In the genomic region with DNA sequence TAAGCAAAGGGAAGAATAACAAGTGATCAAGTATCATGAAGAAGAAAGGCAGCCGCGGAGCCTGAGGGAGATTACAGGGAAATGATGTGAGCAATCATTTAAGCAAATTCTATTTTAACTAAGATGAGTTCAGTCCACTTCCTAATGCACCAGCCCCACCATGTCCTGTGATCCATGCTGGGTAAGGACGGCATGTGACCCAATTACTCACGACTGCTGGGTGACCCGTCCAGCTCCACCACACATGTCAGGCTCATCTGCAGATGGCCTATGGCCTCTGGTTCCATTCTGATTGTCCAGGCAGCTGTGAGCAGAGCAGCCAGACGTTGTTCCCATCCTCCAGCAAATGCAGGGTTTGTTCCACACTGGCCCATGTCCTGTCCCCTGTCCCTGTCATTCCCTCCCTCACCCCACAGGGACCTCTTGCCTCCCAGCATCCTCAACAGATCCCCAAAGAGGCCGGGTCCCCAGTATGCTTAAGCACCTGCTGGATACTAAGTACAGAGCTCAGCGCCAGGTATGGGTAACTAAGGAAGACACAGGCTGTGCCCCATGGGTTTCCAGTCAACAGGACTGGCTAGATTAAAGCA, we compare ENCODE assay signal across 13 cellular contexts.
DNase-seq lines count a peak whose midpoint lies in the region; ATAC-seq lines count a peak whose summit lies in the region.
"Had no signal": no experiment of that assay in that cellular context is flagged by ENCODE, and none has a peak within 500 bp of the region (broad histone marks: within the 10 kb centered on the region; RNA-seq: fewer than 3 reads in every experiment).

No MANE protein-coding gene starts in this region.

- DNase-seq in cardiac septum (ENCODE audit: low spot score), result peak; percentile 46
- no peak for DNase-seq in left ventricle myocardium superior
- DNase-seq in foreskin melanocyte, result peak; percentile 32
- DNase-seq in posterior vena cava (ENCODE audit: low spot score), result peak; percentile 60
- no peak for DNase-seq in cerebellar cortex (ENCODE audit: low spot score)
- no peak for DNase-seq in iPS-NIHi7 (ENCODE audit: extremely low spot score)
- DNase-seq in NCI-H2171 treated with DMSO at 0.1 percent for 48 hours (lab: John Stamatoyannopoulos, UW), result no peak
- DNase-seq: ACHN; Calu3; CD4-positive, alpha-beta T cell; DMS 273 treated with DMSO at 0.1 percent for 48 hours; GM23248 had no signal

- intact Hi-C loops in cardiac septum (cut with DNase I) (no loop called here), left ventricle myocardium superior (cut with micrococcal nuclease) (no loop called here), posterior vena cava (cut with DNase I) (no loop called here)

- ATAC-seq in left ventricle myocardium superior, result no peak
- no peak for ATAC-seq in HG02798 (IDR thresholded peaks at IDR 0.05; ENCODE audit: poor library complexity, unreplicated experiment)

Comparison
In these comparisons a context has a peak if more than half of its experiments do, and no peak if none do; other contexts are left out.
1. DNase-seq: peak in cardiac septum (single experiment), foreskin melanocyte (single experiment) and posterior vena cava (single experiment); none in left ventricle myocardium superior (single experiment), cerebellar cortex (single experiment), iPS-NIHi7 (single experiment) and NCI-H2171 treated with DMSO at 0.1 percent for 48 hours (single experiment).